Comparison of ENCODE assay signal across 22 cellular contexts in genomic region chr20:58466729-58467571, GRCh38. TPM values are rescaled to one million over a fixed set of nuclear protein-coding genes. Genes with fewer than 3 reads are reported as not detected.
A peak's percentile ranks its signal among the peaks of the same experiment; 100 is the strongest.
DNase-seq lines count a peak whose midpoint lies in the region; ATAC-seq, FAIRE-seq and TF ChIP-seq lines count a peak whose summit lies in the region.
"Had no signal": no experiment of that assay in that cellular context is flagged by ENCODE, and none has a peak within 500 bp of the region (broad histone marks: within the 10 kb centered on the region; RNA-seq: fewer than 3 reads in every experiment).

No MANE protein-coding gene starts in this region.

- H3K4me3 ChIP-seq in right atrium auricular region, result no peak overlapping the region
- H3K4me3 ChIP-seq in RWPE2 (ENCODE audit: severe bottlenecking), result no peak overlapping the region
- no peak overlapping the region for H3K4me3 ChIP-seq in kidney (ENCODE audit: low read length in 2 of 2)
- H3K4me3 ChIP-seq in CD8-positive, alpha-beta memory T cell (ENCODE audit: low read length), result no peak overlapping the region

- H3K27me3 ChIP-seq in right atrium auricular region (no peaks in the 10 kb centered on the region), RWPE2 (ENCODE audit: insufficient read depth, poor library complexity, severe bottlenecking) (no peaks in the 10 kb centered on the region)
- H3K27me3 ChIP-seq in CD8-positive, alpha-beta memory T cell (ENCODE audit: insufficient read depth, low read length, poor library complexity, severe bottlenecking), result no peaks in the 10 kb centered on the region

- CTCF ChIA-PET in CD8-positive, alpha-beta memory T cell (lab: Charles Lee), result no interaction called here

- H3K9me3 Mint-ChIP-seq in CD8-positive, alpha-beta memory T cell, result peaks cover 0 to 2% (median 0%) of the 10 kb centered on the region in 5 donors
- H3K9me3 Mint-ChIP-seq: CD8-positive, alpha-beta T cell had no signal

- peak; percentile 4 for DNase-seq in right atrium auricular region (ENCODE audit: low spot score)
- no peak for DNase-seq in Right ventricle myocardium superior
- DNase-seq in RWPE2 (ENCODE audit: low spot score), result peak; percentile 84
- peak; percentile 72 for DNase-seq in kidney
- no peak for DNase-seq in CD8-positive, alpha-beta memory T cell
- DNase-seq in EL, result no peak
- DNase-seq: 8988T; AML-193; C1 segment of cervical spinal cord; Calu3; CD8-positive, alpha-beta T cell; DMS153; GDM1; KG1; NCI-H1092; NCI-H1436; NCI-H187 treated with DMSO at 0.1 percent for 48 hours had no signal

- no peak for FAIRE-seq in kidney (lab: Jason Lieb, UNC)
- FAIRE-seq: GM19239, H54 had no signal

- TF ChIP-seq CTCF in right atrium auricular region (IDR thresholded peaks at IDR 0.05) (no peak), RWPE2 (IDR thresholded peaks at IDR 0.05; ENCODE audit: poor library complexity, severe bottlenecking) (no peak), kidney (IDR thresholded peaks at IDR 0.05; ENCODE audit: borderline replicate concordance, extremely low read depth, insufficient read depth) (no peak)

- H3K4me1 ChIP-seq in right atrium auricular region (peaks cover 0 to 5% of the 10 kb centered on the region in 2 donors), RWPE2 (ENCODE audit: insufficient read depth, poor library complexity, severe bottlenecking) (peaks cover 8% of the 10 kb centered on the region), kidney (ENCODE audit: control insufficient read depth in 1 of 2, insufficient read depth in 1 of 2, low read depth in 1 of 2, low read length in 2 of 2) (peaks cover 0 to 2% of the 10 kb centered on the region in 2 donors)
- no peaks in the 10 kb centered on the region for H3K4me1 ChIP-seq in CD8-positive, alpha-beta memory T cell (ENCODE audit: insufficient read depth, low read length)

- no peak overlapping the region for H3K27ac ChIP-seq in right atrium auricular region
- no peak overlapping the region for H3K27ac ChIP-seq in RWPE2 (ENCODE audit: poor library complexity, severe bottlenecking)
- no peak overlapping the region for H3K27ac ChIP-seq in kidney (ENCODE audit: low read depth in 2 of 2, low read length in 2 of 2)
- no peak overlapping the region for H3K27ac ChIP-seq in CD8-positive, alpha-beta memory T cell (ENCODE audit: low read depth, low read length)
- H3K27ac ChIP-seq: RWPE1 had no signal

- no peak overlapping the region for H3K4me3 Mint-ChIP-seq in CD8-positive, alpha-beta memory T cell
- H3K4me3 Mint-ChIP-seq: CD8-positive, alpha-beta T cell had no signal

- no peaks in the 10 kb centered on the region for H3K36me3 ChIP-seq in right atrium auricular region
- no peaks in the 10 kb centered on the region for H3K36me3 ChIP-seq in RWPE2 (ENCODE audit: low read depth)
- H3K36me3 ChIP-seq in kidney (ENCODE audit: control insufficient read depth in 1 of 2, insufficient read depth in 2 of 2, low read length in 2 of 2), result no peaks in the 10 kb centered on the region
- no peaks in the 10 kb centered on the region for H3K36me3 ChIP-seq in CD8-positive, alpha-beta memory T cell (ENCODE audit: insufficient read depth, low read length)

- H3K9ac ChIP-seq in kidney (ENCODE audit: low read length in 2 of 2), result no peak overlapping the region

- no peaks in the 10 kb centered on the region for H3K36me3 Mint-ChIP-seq in CD8-positive, alpha-beta memory T cell
- H3K36me3 Mint-ChIP-seq: CD8-positive, alpha-beta T cell had no signal

- H3K27me3 Mint-ChIP-seq in CD8-positive, alpha-beta memory T cell, result peaks cover 0 to 9% of the 10 kb centered on the region in 2 donors

- H3K9me3 ChIP-seq in right atrium auricular region (no peaks in the 10 kb centered on the region), RWPE2 (ENCODE audit: severe bottlenecking) (no peaks in the 10 kb centered on the region), kidney (ENCODE audit: control insufficient read depth in 1 of 2, low read length in 2 of 2) (no peaks in the 10 kb centered on the region)
- no peaks in the 10 kb centered on the region for H3K9me3 ChIP-seq in CD8-positive, alpha-beta memory T cell (ENCODE audit: low read length)

- intact Hi-C loops in Right ventricle myocardium superior (cut with DNase I) (no loop called here), kidney (cut with DNase I) (no loop called here)

- no peaks in the 10 kb centered on the region for H3K4me1 Mint-ChIP-seq in CD8-positive, alpha-beta memory T cell

- H3K27ac Mint-ChIP-seq in CD8-positive, alpha-beta memory T cell, result no peak overlapping the region
- H3K27ac Mint-ChIP-seq: CD8-positive, alpha-beta T cell had no signal

- no peak for ATAC-seq in Right ventricle myocardium superior (ENCODE audit: poor library complexity)
- no peak for ATAC-seq in RWPE2 (ENCODE audit: low read depth)
- no peak for ATAC-seq in HG03280 (IDR thresholded peaks at IDR 0.05; ENCODE audit: unreplicated experiment)
- ATAC-seq: CD8-positive, alpha-beta T cell had no signal

- POLR2A ChIA-PET in CD8-positive, alpha-beta memory T cell (lab: Charles Lee), result no interaction called here

RNA-seq across cellular contexts. Expression of gene APCDD1L, which starts 48.2 kb away (rescaled TPM):
- 1 to 10 TPM in 1 of 2 donors, under 1 TPM in 1; 0.89 to 1.5 TPM for total RNA-seq in right atrium auricular region
- 0.54 TPM for total RNA-seq in Right ventricle myocardium superior
- 1.2 TPM for total RNA-seq in kidney
- polyA plus RNA-seq in kidney (ENCODE audit: insufficient read depth, low read depth, low replicate concordance), result 4.5 TPM
- total RNA-seq in CD8-positive, alpha-beta memory T cell, result not detected
- polyA plus RNA-seq in CD8-positive, alpha-beta memory T cell, result not detected
- total RNA-seq: Calu3; CD8-positive, alpha-beta T cell; NCI-H460 had no signal

Comparison
In these comparisons a context has a peak if more than half of its experiments do, and no peak if none do; other contexts are left out.
1. DNase-seq: peak in right atrium auricular region (single experiment), RWPE2 (single experiment) and kidney (single experiment); none in Right ventricle myocardium superior (single experiment), CD8-positive, alpha-beta memory T cell (0 of 5) and EL (single experiment).